Comparison of ENCODE assay signal across 22 cellular contexts in the genomic region with DNA sequence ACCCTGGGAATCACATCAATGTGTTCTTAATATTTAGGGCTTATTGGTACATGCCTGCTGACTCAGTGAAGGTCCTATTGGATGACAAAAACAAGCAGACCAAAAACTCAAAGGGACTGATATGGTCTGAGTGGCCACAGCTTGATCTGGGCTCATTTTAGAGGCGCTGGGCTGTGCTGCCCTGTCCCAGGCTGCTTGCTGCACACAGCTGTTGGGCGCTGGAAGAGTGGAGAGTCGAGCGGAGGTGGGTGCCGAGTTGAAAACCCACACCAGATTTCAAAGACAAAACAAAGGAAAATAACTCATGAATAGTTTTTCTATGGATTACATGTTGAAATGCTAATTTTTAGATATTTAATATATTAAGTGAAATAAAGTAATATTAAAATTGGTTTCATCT.
DNase-seq lines count a peak whose midpoint lies in the region; ATAC-seq and TF ChIP-seq lines count a peak whose summit lies in the region.
"Had no signal": no experiment of that assay in that cellular context is flagged by ENCODE, and none has a peak within 500 bp of the region (broad histone marks: within the 10 kb centered on the region; RNA-seq: fewer than 3 reads in every experiment).

No MANE protein-coding gene starts in this region.

- H3K27ac ChIP-seq in BLaER1, result no peak overlapping the region
- H3K27ac ChIP-seq in spleen, result no peak overlapping the region
- no peak overlapping the region for H3K27ac ChIP-seq in uterus
- H3K27ac ChIP-seq: A549, C4-2B had no signal

- H3K4me1 ChIP-seq in BLaER1, result peaks cover 33% of the 10 kb centered on the region
- H3K4me1 ChIP-seq in spleen, result peaks cover 0 to 21% (median 0%) of the 10 kb centered on the region in 6 donors
- H3K4me1 ChIP-seq in uterus, result peaks cover 0 to 4% of the 10 kb centered on the region in 2 donors
- H3K4me1 ChIP-seq: A549, BE2C, HAP-1 had no signal

- H3K27ac Mint-ChIP-seq in CD14-positive monocyte, result no peak overlapping the region
- no peak overlapping the region for H3K27ac Mint-ChIP-seq in activated B cell treated with CpG ODN at 0.5 μM for 24 hours
- no peak overlapping the region for H3K27ac Mint-ChIP-seq in activated T-cell treated with anti-CD3 and anti-CD28 coated beads, Interleukin-2, amount 50 U/mL, for 24 hours
- H3K27ac Mint-ChIP-seq: CD4-positive, alpha-beta T cell; HFFc6 had no signal

- H3K27me3 ChIP-seq in BLaER1, result peaks cover 8% of the 10 kb centered on the region; the same call in 1 of the 2 replicates
- H3K27me3 ChIP-seq in spleen (replicated peaks in 1 of 7), result no peaks in the 10 kb centered on the region
- no peaks in the 10 kb centered on the region for H3K27me3 ChIP-seq in uterus
- H3K27me3 ChIP-seq: BE2C had no signal

- peaks cover 0 to 3% (median 0%) of the 10 kb centered on the region in 3 donors for H3K27me3 Mint-ChIP-seq in CD14-positive monocyte (ENCODE audit: low read depth in 3 of 3)
- H3K27me3 Mint-ChIP-seq in activated B cell treated with CpG ODN at 0.5 μM for 24 hours, result no peaks in the 10 kb centered on the region
- peaks cover 8% of the 10 kb centered on the region for H3K27me3 Mint-ChIP-seq in activated T-cell treated with anti-CD3 and anti-CD28 coated beads, Interleukin-2, amount 50 U/mL, for 24 hours

- H3K9me3 ChIP-seq in BLaER1, result no peaks in the 10 kb centered on the region
- no peaks in the 10 kb centered on the region for H3K9me3 ChIP-seq in spleen
- H3K9me3 ChIP-seq in uterus, result no peaks in the 10 kb centered on the region
- H3K9me3 ChIP-seq: A549, BE2C, HAP-1 had no signal

- H3K36me3 Mint-ChIP-seq in CD14-positive monocyte (no peaks in the 10 kb centered on the region), activated B cell treated with CpG ODN at 0.5 μM for 24 hours (ENCODE audit: low read depth) (no peaks in the 10 kb centered on the region)
- no peaks in the 10 kb centered on the region for H3K36me3 Mint-ChIP-seq in activated T-cell treated with anti-CD3 and anti-CD28 coated beads, Interleukin-2, amount 50 U/mL, for 24 hours (ENCODE audit: low read depth)

- H3K4me2 ChIP-seq in BLaER1, result peak overlapping the region; percentile 41; the same call in 1 of the 2 replicates
- H3K4me2 ChIP-seq: A549 had no signal

- no peaks in the 10 kb centered on the region for H4K20me1 ChIP-seq in BLaER1

- POLR2A ChIA-PET in activated B cell treated with CpG ODN at 0.5 μM for 24 hours (lab: Charles Lee), result no interaction called here

- H3K9ac ChIP-seq in BLaER1, result no peak overlapping the region

- CTCF ChIA-PET in activated B cell treated with CpG ODN at 0.5 μM for 24 hours (lab: Charles Lee), result interaction anchor here (1.2 kb wide), 1 partner anchor 10 kb away, joined by 3 read pairs; no protein-coding TSS in a partner anchor

- H3K4me1 Mint-ChIP-seq in CD14-positive monocyte (no peaks in the 10 kb centered on the region), activated B cell treated with CpG ODN at 0.5 μM for 24 hours (peaks cover 31% of the 10 kb centered on the region)
- H3K4me1 Mint-ChIP-seq in activated T-cell treated with anti-CD3 and anti-CD28 coated beads, Interleukin-2, amount 50 U/mL, for 24 hours (ENCODE audit: low read depth), result no peaks in the 10 kb centered on the region
- H3K4me1 Mint-ChIP-seq: CD8-positive, alpha-beta memory T cell had no signal

- TF ChIP-seq POLR2A in spleen (IDR thresholded peaks at IDR 0.05), result no peak
- no peak for TF ChIP-seq POLR2A in uterus (IDR thresholded peaks at IDR 0.05)

- H3K9me3 Mint-ChIP-seq in CD14-positive monocyte (peaks cover 0 to 2% (median 0%) of the 10 kb centered on the region in 7 donors), activated B cell treated with CpG ODN at 0.5 μM for 24 hours (no peaks in the 10 kb centered on the region)
- no peaks in the 10 kb centered on the region for H3K9me3 Mint-ChIP-seq in activated T-cell treated with anti-CD3 and anti-CD28 coated beads, Interleukin-2, amount 50 U/mL, for 24 hours
- H3K9me3 Mint-ChIP-seq: CD4-positive, alpha-beta T cell; CD8-positive, alpha-beta memory T cell; HFFc6 had no signal

- no peak for ATAC-seq in activated B cell treated with CpG ODN at 0.5 μM for 24 hours (ENCODE audit: low read depth)
- ATAC-seq: A549 had no signal

- H3K4me3 Mint-ChIP-seq in CD14-positive monocyte, result no peak overlapping the region
- H3K4me3 Mint-ChIP-seq in activated B cell treated with CpG ODN at 0.5 μM for 24 hours, result no peak overlapping the region
- H3K4me3 Mint-ChIP-seq in activated T-cell treated with anti-CD3 and anti-CD28 coated beads, Interleukin-2, amount 50 U/mL, for 24 hours, result no peak overlapping the region
- H3K4me3 Mint-ChIP-seq: CD4-positive, alpha-beta T cell; CD8-positive, alpha-beta memory T cell; HFFc6 had no signal

- DNase-seq in CD14-positive monocyte (ENCODE audit: low spot score) (peak; percentile 1), activated B cell treated with CpG ODN at 0.5 μM for 24 hours (peak; percentile 9), spleen (peak; percentile 49), uterus (no peak), COLO829 (ENCODE audit: low spot score) (no peak)
- DNase-seq in activated T-cell treated with anti-CD3 and anti-CD28 coated beads, Interleukin-2, amount 50 U/mL, for 24 hours, result no peak
- DNase-seq: 8988T; AML-193; BE2C; Calu3; CD4-positive, alpha-beta T cell; CD8-positive, alpha-beta memory T cell; COR-L47; DMS53; DMS79 treated with DMSO at 0.1 percent for 48 hours; GF-D8; GOT3; HFFc6 had no signal

- WGBS in spleen, 5 donors, result 92 to 96% (median 93%) methylated on average over 5 of the region's 5 CpGs

- H3K4me3 ChIP-seq in BLaER1, result no peak overlapping the region
- H3K4me3 ChIP-seq in spleen, result no peak overlapping the region
- H3K4me3 ChIP-seq in uterus, result no peak overlapping the region
- H3K4me3 ChIP-seq: A549, HAP-1 had no signal

- intact Hi-C loops in CD14-positive monocyte (cut with micrococcal nuclease), result no loop called here
- intact Hi-C loops in activated B cell treated with CpG ODN at 0.5 μM for 24 hours (cut with micrococcal nuclease), result no loop called here
- intact Hi-C loops in spleen (cut with DNase I; ENCODE audit: low total_unique reads), result no loop called here
- intact Hi-C loops in uterus (cut with DNase I; ENCODE audit: low total_unique reads), result no loop called here

- TF ChIP-seq CTCF in CD14-positive monocyte (IDR thresholded peaks at IDR 0.05) (no peak), activated B cell treated with CpG ODN at 0.5 μM for 24 hours (IDR thresholded peaks at IDR 0.05) (no peak), spleen (IDR thresholded peaks at IDR 0.05 in 8 of 11, conservative IDR thresholded peaks at IDR 0.05 in 3 of 11) (no peak), uterus (IDR thresholded peaks at IDR 0.05) (no peak)

- H3K36me3 ChIP-seq in BLaER1 (no peaks in the 10 kb centered on the region), spleen (no peaks in the 10 kb centered on the region), uterus (no peaks in the 10 kb centered on the region)
- H3K36me3 ChIP-seq: BE2C, HAP-1 had no signal

Comparison
In these comparisons a context has a peak if more than half of its experiments do, and no peak if none do; other contexts are left out.
1. DNase-seq: peak in CD14-positive monocyte (single experiment), activated B cell treated with CpG ODN at 0.5 μM for 24 hours (single experiment) and spleen (single experiment); none in activated T-cell treated with anti-CD3 and anti-CD28 coated beads, Interleukin-2, amount 50 U/mL, for 24 hours (single experiment), uterus (0 of 2) and COLO829 (single experiment).